Comparison of ENCODE assay signal across 1 cellular context in the genomic region with DNA sequence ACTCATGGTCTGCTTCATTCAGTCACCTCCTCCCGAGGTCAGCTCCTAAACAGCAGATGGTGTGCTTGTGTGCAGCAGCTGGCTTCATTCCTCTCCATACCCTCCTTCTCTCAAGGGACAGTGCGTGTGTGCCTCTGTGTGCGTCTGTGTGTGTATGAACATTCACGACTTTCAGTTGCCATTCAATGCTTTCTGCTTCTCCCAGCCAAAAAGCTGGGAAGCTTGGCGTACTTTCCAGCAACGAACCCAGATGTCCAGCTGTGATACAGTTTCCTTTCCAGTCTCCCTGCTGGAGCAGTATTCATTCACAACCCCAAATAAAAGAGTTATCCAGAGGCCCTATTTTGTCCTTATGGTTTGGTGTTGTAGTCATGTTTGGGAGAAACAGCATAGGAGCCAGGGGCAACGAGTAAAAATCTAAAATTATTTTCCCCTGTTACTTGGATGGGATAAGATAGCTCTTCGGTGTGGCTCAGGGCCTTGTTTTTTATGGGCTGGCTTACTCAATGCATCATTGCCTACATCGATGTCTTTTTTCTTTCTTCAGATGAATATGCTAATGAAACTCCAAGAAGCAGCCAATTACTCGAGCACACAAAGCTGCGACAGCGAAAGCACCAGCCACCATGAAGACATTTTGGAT.
TF ChIP-seq lines count a peak whose summit lies in the region.

No MANE protein-coding gene starts in this region.

TF ChIP-seq in H1, 55 proteins besides CTCF, POLR2A, EP300 and RAD21:
- TF ChIP-seq, protein P1, sequence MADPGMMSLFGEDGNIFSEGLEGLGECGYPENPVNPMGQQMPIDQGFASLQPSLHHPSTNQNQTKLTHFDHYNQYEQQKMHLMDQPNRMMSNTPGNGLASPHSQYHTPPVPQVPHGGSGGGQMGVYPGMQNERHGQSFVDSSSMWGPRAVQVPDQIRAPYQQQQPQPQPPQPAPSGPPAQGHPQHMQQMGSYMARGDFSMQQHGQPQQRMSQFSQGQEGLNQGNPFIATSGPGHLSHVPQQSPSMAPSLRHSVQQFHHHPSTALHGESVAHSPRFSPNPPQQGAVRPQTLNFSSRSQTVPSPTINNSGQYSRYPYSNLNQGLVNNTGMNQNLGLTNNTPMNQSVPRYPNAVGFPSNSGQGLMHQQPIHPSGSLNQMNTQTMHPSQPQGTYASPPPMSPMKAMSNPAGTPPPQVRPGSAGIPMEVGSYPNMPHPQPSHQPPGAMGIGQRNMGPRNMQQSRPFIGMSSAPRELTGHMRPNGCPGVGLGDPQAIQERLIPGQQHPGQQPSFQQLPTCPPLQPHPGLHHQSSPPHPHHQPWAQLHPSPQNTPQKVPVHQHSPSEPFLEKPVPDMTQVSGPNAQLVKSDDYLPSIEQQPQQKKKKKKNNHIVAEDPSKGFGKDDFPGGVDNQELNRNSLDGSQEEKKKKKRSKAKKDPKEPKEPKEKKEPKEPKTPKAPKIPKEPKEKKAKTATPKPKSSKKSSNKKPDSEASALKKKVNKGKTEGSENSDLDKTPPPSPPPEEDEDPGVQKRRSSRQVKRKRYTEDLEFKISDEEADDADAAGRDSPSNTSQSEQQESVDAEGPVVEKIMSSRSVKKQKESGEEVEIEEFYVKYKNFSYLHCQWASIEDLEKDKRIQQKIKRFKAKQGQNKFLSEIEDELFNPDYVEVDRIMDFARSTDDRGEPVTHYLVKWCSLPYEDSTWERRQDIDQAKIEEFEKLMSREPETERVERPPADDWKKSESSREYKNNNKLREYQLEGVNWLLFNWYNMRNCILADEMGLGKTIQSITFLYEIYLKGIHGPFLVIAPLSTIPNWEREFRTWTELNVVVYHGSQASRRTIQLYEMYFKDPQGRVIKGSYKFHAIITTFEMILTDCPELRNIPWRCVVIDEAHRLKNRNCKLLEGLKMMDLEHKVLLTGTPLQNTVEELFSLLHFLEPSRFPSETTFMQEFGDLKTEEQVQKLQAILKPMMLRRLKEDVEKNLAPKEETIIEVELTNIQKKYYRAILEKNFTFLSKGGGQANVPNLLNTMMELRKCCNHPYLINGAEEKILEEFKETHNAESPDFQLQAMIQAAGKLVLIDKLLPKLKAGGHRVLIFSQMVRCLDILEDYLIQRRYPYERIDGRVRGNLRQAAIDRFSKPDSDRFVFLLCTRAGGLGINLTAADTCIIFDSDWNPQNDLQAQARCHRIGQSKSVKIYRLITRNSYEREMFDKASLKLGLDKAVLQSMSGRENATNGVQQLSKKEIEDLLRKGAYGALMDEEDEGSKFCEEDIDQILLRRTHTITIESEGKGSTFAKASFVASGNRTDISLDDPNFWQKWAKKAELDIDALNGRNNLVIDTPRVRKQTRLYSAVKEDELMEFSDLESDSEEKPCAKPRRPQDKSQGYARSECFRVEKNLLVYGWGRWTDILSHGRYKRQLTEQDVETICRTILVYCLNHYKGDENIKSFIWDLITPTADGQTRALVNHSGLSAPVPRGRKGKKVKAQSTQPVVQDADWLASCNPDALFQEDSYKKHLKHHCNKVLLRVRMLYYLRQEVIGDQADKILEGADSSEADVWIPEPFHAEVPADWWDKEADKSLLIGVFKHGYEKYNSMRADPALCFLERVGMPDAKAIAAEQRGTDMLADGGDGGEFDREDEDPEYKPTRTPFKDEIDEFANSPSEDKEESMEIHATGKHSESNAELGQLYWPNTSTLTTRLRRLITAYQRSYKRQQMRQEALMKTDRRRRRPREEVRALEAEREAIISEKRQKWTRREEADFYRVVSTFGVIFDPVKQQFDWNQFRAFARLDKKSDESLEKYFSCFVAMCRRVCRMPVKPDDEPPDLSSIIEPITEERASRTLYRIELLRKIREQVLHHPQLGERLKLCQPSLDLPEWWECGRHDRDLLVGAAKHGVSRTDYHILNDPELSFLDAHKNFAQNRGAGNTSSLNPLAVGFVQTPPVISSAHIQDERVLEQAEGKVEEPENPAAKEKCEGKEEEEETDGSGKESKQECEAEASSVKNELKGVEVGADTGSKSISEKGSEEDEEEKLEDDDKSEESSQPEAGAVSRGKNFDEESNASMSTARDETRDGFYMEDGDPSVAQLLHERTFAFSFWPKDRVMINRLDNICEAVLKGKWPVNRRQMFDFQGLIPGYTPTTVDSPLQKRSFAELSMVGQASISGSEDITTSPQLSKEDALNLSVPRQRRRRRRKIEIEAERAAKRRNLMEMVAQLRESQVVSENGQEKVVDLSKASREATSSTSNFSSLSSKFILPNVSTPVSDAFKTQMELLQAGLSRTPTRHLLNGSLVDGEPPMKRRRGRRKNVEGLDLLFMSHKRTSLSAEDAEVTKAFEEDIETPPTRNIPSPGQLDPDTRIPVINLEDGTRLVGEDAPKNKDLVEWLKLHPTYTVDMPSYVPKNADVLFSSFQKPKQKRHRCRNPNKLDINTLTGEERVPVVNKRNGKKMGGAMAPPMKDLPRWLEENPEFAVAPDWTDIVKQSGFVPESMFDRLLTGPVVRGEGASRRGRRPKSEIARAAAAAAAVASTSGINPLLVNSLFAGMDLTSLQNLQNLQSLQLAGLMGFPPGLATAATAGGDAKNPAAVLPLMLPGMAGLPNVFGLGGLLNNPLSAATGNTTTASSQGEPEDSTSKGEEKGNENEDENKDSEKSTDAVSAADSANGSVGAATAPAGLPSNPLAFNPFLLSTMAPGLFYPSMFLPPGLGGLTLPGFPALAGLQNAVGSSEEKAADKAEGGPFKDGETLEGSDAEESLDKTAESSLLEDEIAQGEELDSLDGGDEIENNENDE (IDR thresholded peaks at IDR 0.05; ENCODE audit: insufficient replicate concordance, low read length), result no peak
- no peak for TF ChIP-seq YY1 (IDR thresholded peaks at IDR 0.05; ENCODE audit: low read depth, low read length)
- TF ChIP-seq JUN (IDR thresholded peaks at IDR 0.05; ENCODE audit: low read depth, low read length), result no peak
- no peak for TF ChIP-seq POLR2AphosphoS5 (IDR thresholded peaks at IDR 0.05; ENCODE audit: low read depth, low read length)
- no peak for TF ChIP-seq SRF (IDR thresholded peaks at IDR 0.05; ENCODE audit: low read depth, low read length)
- TF ChIP-seq SIX5 (IDR thresholded peaks at IDR 0.05; ENCODE audit: low read depth, low read length), result no peak
- TF ChIP-seq KDM1A (IDR thresholded peaks at IDR 0.05; ENCODE audit: borderline replicate concordance, low read length), result no peak
- TF ChIP-seq POU5F1 (IDR thresholded peaks at IDR 0.05; ENCODE audit: low read depth, low read length), result no peak
- no peak for TF ChIP-seq NRF1 (IDR thresholded peaks at IDR 0.05; ENCODE audit: low read depth, low read length)
- no peak for TF ChIP-seq SAP30 (IDR thresholded peaks at IDR 0.05; ENCODE audit: insufficient read depth, insufficient replicate concordance, low read length)
- no peak for TF ChIP-seq PHF8 (conservative IDR thresholded peaks at IDR 0.05; ENCODE audit: low read depth, low read length)
- no peak for TF ChIP-seq SIRT6 (IDR thresholded peaks at IDR 0.05; ENCODE audit: low read length)
- no peak for TF ChIP-seq MAFK (IDR thresholded peaks at IDR 0.05; ENCODE audit: low read depth, low read length)
- TF ChIP-seq TBP (IDR thresholded peaks at IDR 0.05; ENCODE audit: low read depth, low read length), result no peak
- no peak for TF ChIP-seq NANOG (IDR thresholded peaks at IDR 0.05; ENCODE audit: insufficient read depth, low read depth, low read length, poor library complexity, severe bottlenecking)
- no peak for TF ChIP-seq ZNF274 (IDR thresholded peaks at IDR 0.05; ENCODE audit: borderline replicate concordance, extremely low read depth, low read length)
